Comparison of ENCODE assay signal across 23 cellular contexts in genomic region chr7:22373911-22374310, GRCh38. TPM values are rescaled to one million over a fixed set of nuclear protein-coding genes. Genes with fewer than 3 reads are reported as not detected.
DNase-seq lines count a peak whose midpoint lies in the region; ATAC-seq and TF ChIP-seq lines count a peak whose summit lies in the region.
"Had no signal": no experiment of that assay in that cellular context is flagged by ENCODE, and none has a peak within 500 bp of the region (broad histone marks: within the 10 kb centered on the region; RNA-seq: fewer than 3 reads in every experiment).

No MANE protein-coding gene starts in this region.

- no peak for TF ChIP-seq CTCF in BE2C (IDR thresholded peaks at IDR 0.05; ENCODE audit: low read depth, low read length)
- no peak for TF ChIP-seq CTCF in VCaP (conservative IDR thresholded peaks at IDR 0.05)

- H3K4me2 ChIP-seq in Karpas-422 (ENCODE audit: low read depth, low read length, poor library complexity, severe bottlenecking), result no peak overlapping the region
- H3K4me2 ChIP-seq: A549, GM23338 had no signal

- ATAC-seq in GM18498 (IDR thresholded peaks at IDR 0.05; ENCODE audit: unreplicated experiment) (no peak), right cardiac atrium (no peak), GM21447 (IDR thresholded peaks at IDR 0.05; ENCODE audit: unreplicated experiment) (no peak)
- ATAC-seq: A549, GM23338, HCT116 had no signal

- peak; percentile 39 for DNase-seq in BE2C
- peak; percentile 37 for DNase-seq in DMS 273 treated with DMSO at 0.1 percent for 48 hours (lab: John Stamatoyannopoulos, UW)
- no peak for DNase-seq in Karpas-422
- DNase-seq in pons (ENCODE audit: low spot score), result no peak
- no peak for DNase-seq in right cardiac atrium
- DNase-seq: 8988T; ACHN; AML-193; C1 segment of cervical spinal cord; Calu3; CD4-positive, alpha-beta memory T cell; COR-L47; DMS79; GF-D8; H9; HFFc6 had no signal

- H4K20me1 ChIP-seq in Karpas-422 (ENCODE audit: insufficient read depth, low read depth, low read length), result no peaks in the 10 kb centered on the region

- intact Hi-C loops in right cardiac atrium (cut with DNase I), result no loop called here

- H2AFZ ChIP-seq in Karpas-422 (ENCODE audit: low read length), result no peak overlapping the region
- H2AFZ ChIP-seq: GM23338 had no signal

- H3K27ac ChIP-seq in Karpas-422 (ENCODE audit: low read length), result peak overlapping the region; percentile 88
- peak overlapping the region; percentile 49; the same call in 1 of the 2 replicates for H3K27ac ChIP-seq in VCaP
- no peak overlapping the region for H3K27ac ChIP-seq in right cardiac atrium (ENCODE audit: low read length)
- H3K27ac ChIP-seq: A549 had no signal

- H3K9ac ChIP-seq in Karpas-422 (ENCODE audit: low read length), result no peak overlapping the region

- WGBS in right cardiac atrium, result 68% methylated on average over 2 of the region's 2 CpGs

- peaks cover 56% of the 10 kb centered on the region for H3K4me1 ChIP-seq in BE2C
- H3K4me1 ChIP-seq in Karpas-422 (ENCODE audit: low read length), result peaks cover 93% of the 10 kb centered on the region
- H3K4me1 ChIP-seq in right cardiac atrium (ENCODE audit: control insufficient read depth, insufficient read depth, low read length), result peaks cover 2% of the 10 kb centered on the region
- H3K4me1 ChIP-seq: A549 had no signal

- H3K9me2 ChIP-seq in Karpas-422 (replicated peaks; ENCODE audit: insufficient read depth, low read length), result no peaks in the 10 kb centered on the region

- H3K27me3 ChIP-seq in BE2C (no peaks in the 10 kb centered on the region), Karpas-422 (ENCODE audit: low read length) (no peaks in the 10 kb centered on the region), right cardiac atrium (ENCODE audit: control insufficient read depth, insufficient read depth) (no peaks in the 10 kb centered on the region)

- H3K36me3 ChIP-seq in BE2C (no peaks in the 10 kb centered on the region), Karpas-422 (ENCODE audit: insufficient read depth, low read length) (no peaks in the 10 kb centered on the region)

- H3K79me2 ChIP-seq in Karpas-422 (ENCODE audit: low read length), result no peaks in the 10 kb centered on the region

- H3K4me3 ChIP-seq in BE2C (ENCODE audit: low read depth, low read length), result no peak overlapping the region
- H3K4me3 ChIP-seq in Karpas-422 (ENCODE audit: low read length), result no peak overlapping the region
- no peak overlapping the region for H3K4me3 ChIP-seq in right cardiac atrium (ENCODE audit: low read length)
- H3K4me3 ChIP-seq: A549, GM23338 had no signal

- H3K9me3 ChIP-seq in BE2C (no peaks in the 10 kb centered on the region), Karpas-422 (ENCODE audit: low read length) (no peaks in the 10 kb centered on the region), right cardiac atrium (ENCODE audit: control insufficient read depth, low read length) (no peaks in the 10 kb centered on the region)
- H3K9me3 ChIP-seq: A549 had no signal

RNA-seq across cellular contexts. Expression of gene RAPGEF5, which starts 17.0 kb away (rescaled TPM):
- polyA plus RNA-seq in BE2C (2012; ENCODE audit: insufficient read depth, insufficient read length, low read depth), result 32.0 TPM
- 80.1 and 81.6 TPM in 2 replicates for total RNA-seq in Karpas-422 (2014; rRNA removed; shearing (Covaris generic); ENCODE audit: low replicate concordance)
- total RNA-seq in right cardiac atrium, result 10 to 100 TPM; 21.7 to 30.8 (median 28.2) TPM
- 8.7 TPM for polyA plus RNA-seq in right cardiac atrium
- total RNA-seq: CD4-positive, alpha-beta memory T cell had no signal
- polyA plus RNA-seq: BJ; CD4-positive, alpha-beta memory T cell had no signal

Comparison
In these comparisons a context has a peak if more than half of its experiments do, and no peak if none do; other contexts are left out.
1. DNase-seq: peak in BE2C (single experiment) and DMS 273 treated with DMSO at 0.1 percent for 48 hours (single experiment); none in Karpas-422 (single experiment), pons (single experiment) and right cardiac atrium (0 of 3).